ENCODE assay signal across 1 cellular context in genomic region chr1:11262171-11263049, GRCh38.
TF ChIP-seq lines count a peak whose summit lies in the region.

Gene MTOR (minus strand): TSS chr1:11262551. CDS start chr1:11259409, 3,142 bp downstream.

TF ChIP-seq in HEK293, 187 proteins besides CTCF, POLR2A, EP300 and RAD21 (continued from another document):
- TF ChIP-seq, protein P1, sequence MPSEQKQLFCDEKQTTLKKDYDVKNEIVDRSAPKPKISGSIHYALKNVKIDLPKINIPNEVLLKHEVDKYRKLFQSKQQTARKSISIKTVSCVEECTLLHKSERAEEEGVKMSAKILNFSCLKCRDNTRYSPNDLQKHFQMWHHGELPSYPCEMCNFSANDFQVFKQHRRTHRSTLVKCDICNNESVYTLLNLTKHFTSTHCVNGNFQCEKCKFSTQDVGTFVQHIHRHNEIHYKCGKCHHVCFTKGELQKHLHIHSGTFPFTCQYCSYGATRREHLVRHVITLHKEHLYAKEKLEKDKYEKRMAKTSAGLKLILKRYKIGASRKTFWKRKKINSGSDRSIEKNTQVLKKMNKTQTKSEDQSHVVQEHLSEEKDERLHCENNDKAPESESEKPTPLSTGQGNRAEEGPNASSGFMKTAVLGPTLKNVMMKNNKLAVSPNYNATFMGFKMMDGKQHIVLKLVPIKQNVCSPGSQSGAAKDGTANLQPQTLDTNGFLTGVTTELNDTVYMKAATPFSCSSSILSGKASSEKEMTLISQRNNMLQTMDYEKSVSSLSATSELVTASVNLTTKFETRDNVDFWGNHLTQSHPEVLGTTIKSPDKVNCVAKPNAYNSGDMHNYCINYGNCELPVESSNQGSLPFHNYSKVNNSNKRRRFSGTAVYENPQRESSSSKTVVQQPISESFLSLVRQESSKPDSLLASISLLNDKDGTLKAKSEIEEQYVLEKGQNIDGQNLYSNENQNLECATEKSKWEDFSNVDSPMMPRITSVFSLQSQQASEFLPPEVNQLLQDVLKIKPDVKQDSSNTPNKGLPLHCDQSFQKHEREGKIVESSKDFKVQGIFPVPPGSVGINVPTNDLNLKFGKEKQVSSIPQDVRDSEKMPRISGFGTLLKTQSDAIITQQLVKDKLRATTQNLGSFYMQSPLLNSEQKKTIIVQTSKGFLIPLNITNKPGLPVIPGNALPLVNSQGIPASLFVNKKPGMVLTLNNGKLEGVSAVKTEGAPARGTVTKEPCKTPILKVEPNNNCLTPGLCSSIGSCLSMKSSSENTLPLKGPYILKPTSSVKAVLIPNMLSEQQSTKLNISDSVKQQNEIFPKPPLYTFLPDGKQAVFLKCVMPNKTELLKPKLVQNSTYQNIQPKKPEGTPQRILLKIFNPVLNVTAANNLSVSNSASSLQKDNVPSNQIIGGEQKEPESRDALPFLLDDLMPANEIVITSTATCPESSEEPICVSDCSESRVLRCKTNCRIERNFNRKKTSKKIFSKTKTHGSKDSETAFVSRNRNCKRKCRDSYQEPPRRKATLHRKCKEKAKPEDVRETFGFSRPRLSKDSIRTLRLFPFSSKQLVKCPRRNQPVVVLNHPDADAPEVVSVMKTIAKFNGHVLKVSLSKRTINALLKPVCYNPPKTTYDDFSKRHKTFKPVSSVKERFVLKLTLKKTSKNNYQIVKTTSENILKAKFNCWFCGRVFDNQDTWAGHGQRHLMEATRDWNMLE (tag by site-specific recombination; conservative IDR thresholded peaks at IDR 0.05; ENCODE audit: low read depth), result peak; percentile 89
- no peak for TF ChIP-seq ZNF114 (tag by site-specific recombination; IDR thresholded peaks at IDR 0.05)
- TF ChIP-seq ZNF791 (tag by site-specific recombination; IDR thresholded peaks at IDR 0.05), result no peak
- TF ChIP-seq TRIM28 (IDR thresholded peaks at IDR 0.05; ENCODE audit: borderline replicate concordance, low read length), result peak; percentile 86
- peak; percentile 78 for TF ChIP-seq SP3 (tag by site-specific recombination; IDR thresholded peaks at IDR 0.05)
- no peak for TF ChIP-seq ZNF654 (tag by site-specific recombination; IDR thresholded peaks at IDR 0.05; ENCODE audit: low read depth)
- TF ChIP-seq ZNF514 (tag by site-specific recombination; IDR thresholded peaks at IDR 0.05), result no peak
- TF ChIP-seq ZSCAN4 (tag by site-specific recombination; IDR thresholded peaks at IDR 0.05), result no peak
- peak; percentile 68 for TF ChIP-seq ZNF366 (tag by site-specific recombination; conservative IDR thresholded peaks at IDR 0.05)
- no peak for TF ChIP-seq ZBTB49 (tag by site-specific recombination; IDR thresholded peaks at IDR 0.05; ENCODE audit: low read depth)
TF ChIP-seq in HEK293: peak in this region for 38.
